1 cellular context compared by ENCODE assay signal in genomic region chr13:91359071-91359470, GRCh38.
TF ChIP-seq lines count a peak whose summit lies in the region.

No MANE protein-coding gene starts in this region.

TF ChIP-seq in HepG2, 621 proteins besides CTCF, POLR2A, EP300 and RAD21:
- TF ChIP-seq POLR2AphosphoS5 (IDR thresholded peaks at IDR 0.05; ENCODE audit: low read depth, low read length) (0 out of 2 replicates have a peak, but pooled peaks have one; percentile 37), CSRNP2 (CRISPR knock-in tag; conservative IDR thresholded peaks at IDR 0.05; ENCODE audit: low read depth) (no peak), SRF (IDR thresholded peaks at IDR 0.05; ENCODE audit: low read depth, low read length) (no peak), POLR2G (IDR thresholded peaks at IDR 0.05; ENCODE audit: low read depth, low read length) (peak; percentile 46), PBX3 (CRISPR knock-in tag; IDR thresholded peaks at IDR 0.05; ENCODE audit: borderline replicate concordance) (no peak), FOXP1 (IDR thresholded peaks at IDR 0.05) (no peak), FOXP1 (CRISPR knock-in tag; IDR thresholded peaks at IDR 0.05) (no peak), ZNF546 (CRISPR knock-in tag; conservative IDR thresholded peaks at IDR 0.05) (no peak)
- TF ChIP-seq, protein P1, sequence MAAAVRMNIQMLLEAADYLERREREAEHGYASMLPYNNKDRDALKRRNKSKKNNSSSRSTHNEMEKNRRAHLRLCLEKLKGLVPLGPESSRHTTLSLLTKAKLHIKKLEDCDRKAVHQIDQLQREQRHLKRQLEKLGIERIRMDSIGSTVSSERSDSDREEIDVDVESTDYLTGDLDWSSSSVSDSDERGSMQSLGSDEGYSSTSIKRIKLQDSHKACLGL (CRISPR knock-in tag; IDR thresholded peaks at IDR 0.05), result no peak
- TF ChIP-seq, protein P2, sequence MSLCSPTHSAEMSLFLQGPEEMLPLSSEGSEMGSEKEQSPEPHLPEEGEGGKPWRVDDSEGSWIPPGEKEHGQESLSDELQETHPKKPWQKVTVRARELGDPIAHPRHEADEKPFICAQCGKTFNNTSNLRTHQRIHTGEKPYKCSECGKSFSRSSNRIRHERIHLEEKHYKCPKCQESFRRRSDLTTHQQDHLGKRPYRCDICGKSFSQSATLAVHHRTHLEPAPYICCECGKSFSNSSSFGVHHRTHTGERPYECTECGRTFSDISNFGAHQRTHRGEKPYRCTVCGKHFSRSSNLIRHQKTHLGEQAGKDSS (CRISPR knock-in tag; IDR thresholded peaks at IDR 0.05; ENCODE audit: borderline replicate concordance, low read depth), result no peak
